Comparison of ENCODE assay signal across 17 cellular contexts in the genomic region with DNA sequence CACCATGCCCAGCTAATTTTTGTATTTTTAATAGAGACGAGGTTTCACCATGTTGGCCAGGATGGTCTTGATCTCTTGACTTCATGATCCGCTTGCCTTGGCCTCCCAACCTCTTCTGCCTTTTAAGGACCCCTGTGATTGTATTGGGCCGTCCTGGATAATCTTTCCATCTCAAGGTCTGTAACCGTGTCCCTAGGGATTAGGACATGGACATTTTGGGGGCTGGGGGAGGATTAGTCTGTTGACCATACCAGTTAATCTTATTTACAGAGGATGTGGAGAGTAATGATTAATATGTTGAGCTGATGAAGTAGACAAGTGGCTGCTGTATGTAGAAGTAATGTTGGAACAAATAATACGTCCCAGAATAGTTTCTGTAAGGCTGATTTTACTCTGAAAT. TPM values are rescaled to one million over a fixed set of nuclear protein-coding genes. Genes with fewer than 3 reads are reported as not detected.
DNase-seq lines count a peak whose midpoint lies in the region; ATAC-seq lines count a peak whose summit lies in the region.
"Had no signal": no experiment of that assay in that cellular context is flagged by ENCODE, and none has a peak within 500 bp of the region (broad histone marks: within the 10 kb centered on the region; RNA-seq: fewer than 3 reads in every experiment).

No MANE protein-coding gene starts in this region.

- intact Hi-C loops in activated naive CD4-positive, alpha-beta T cell treated with anti-CD3 and anti-CD28 coated beads for 36 hours (cut with micrococcal nuclease) = loop anchor here (5.0 kb wide), 2 partner anchors 152 to 297 kb away; a partner anchor contains a TSS
- intact Hi-C loops in dendritic cell treated with granulocyte-macrophage colony-stimulating factor and Interleukin-4, amounts not matched to agents 40 ng/mL and 50 ng/mL, for 4 days (cut with micrococcal nuclease) = no loop called here

- no peaks in the 10 kb centered on the region for H3K9me3 ChIP-seq in subcutaneous abdominal adipose tissue (ENCODE audit: control insufficient read depth in 5 of 5, low read length in 5 of 5)
- H3K9me3 ChIP-seq: stomach, vagina had no signal

- H3K4me1 ChIP-seq in subcutaneous abdominal adipose tissue (ENCODE audit: control insufficient read depth in 5 of 5, insufficient read depth in 5 of 5, low read length in 5 of 5) = peaks cover 0 to 47% (median 35%) of the 10 kb centered on the region in 5 donors
- H3K4me1 ChIP-seq: foreskin keratinocyte had no signal

- ATAC-seq in HG03342 (IDR thresholded peaks at IDR 0.05; ENCODE audit: unreplicated experiment) (no peak), HG03196 (IDR thresholded peaks at IDR 0.05; ENCODE audit: unreplicated experiment) (no peak)
- ATAC-seq: foreskin keratinocyte had no signal

- peaks cover 81% of the 10 kb centered on the region for H3K4me1 Mint-ChIP-seq in activated naive CD4-positive, alpha-beta T cell treated with anti-CD3 and anti-CD28 coated beads, Interleukin-2, amount 50 U/mL, for 24 hours
- H3K4me1 Mint-ChIP-seq in activated naive CD4-positive, alpha-beta T cell treated with anti-CD3 and anti-CD28 coated beads for 36 hours (ENCODE audit: low read depth) = peaks cover 76% of the 10 kb centered on the region
- peaks cover 43% of the 10 kb centered on the region for H3K4me1 Mint-ChIP-seq in dendritic cell treated with granulocyte-macrophage colony-stimulating factor and Interleukin-4, amounts not matched to agents 40 ng/mL and 50 ng/mL, for 4 days (ENCODE audit: low read depth)

- DNase-seq in activated naive CD4-positive, alpha-beta T cell treated with anti-CD3 and anti-CD28 coated beads for 36 hours = no peak
- DNase-seq in NCI-H82 treated with DMSO at 0.1 percent for 48 hours (lab: John Stamatoyannopoulos, UW; ENCODE audit: unreplicated experiment) (peak; percentile 87), glomerular visceral epithelial cell (ENCODE audit: extremely low spot score) (no peak)
- DNase-seq: activated CD4-positive, CD25-positive, alpha-beta regulatory T cell; aorta; foreskin keratinocyte; H9; NCI-H1930; NCI-H526; stomach had no signal

- CTCF ChIA-PET in activated naive CD4-positive, alpha-beta T cell treated with anti-CD3 and anti-CD28 coated beads for 36 hours (lab: Charles Lee) = interaction anchor here (1.4 to 1.8 kb wide), 2 partner anchors 31 to 90 kb away, joined by 3 to 4 read pairs; no protein-coding TSS in a partner anchor

- no peaks in the 10 kb centered on the region for H3K36me3 ChIP-seq in subcutaneous abdominal adipose tissue (ENCODE audit: control insufficient read depth in 5 of 5, insufficient read depth in 5 of 5, low read length in 5 of 5)
- H3K36me3 ChIP-seq: stomach, vagina had no signal

- H3K9me3 Mint-ChIP-seq in activated naive CD4-positive, alpha-beta T cell treated with anti-CD3 and anti-CD28 coated beads, Interleukin-2, amount 50 U/mL, for 24 hours = no peaks in the 10 kb centered on the region
- no peaks in the 10 kb centered on the region for H3K9me3 Mint-ChIP-seq in activated naive CD4-positive, alpha-beta T cell treated with anti-CD3 and anti-CD28 coated beads for 36 hours
- H3K9me3 Mint-ChIP-seq in dendritic cell treated with granulocyte-macrophage colony-stimulating factor and Interleukin-4, amounts not matched to agents 40 ng/mL and 50 ng/mL, for 4 days = no peaks in the 10 kb centered on the region
- H3K9me3 Mint-ChIP-seq: H9 had no signal

- H3K4me3 Mint-ChIP-seq in activated naive CD4-positive, alpha-beta T cell treated with anti-CD3 and anti-CD28 coated beads, Interleukin-2, amount 50 U/mL, for 24 hours = peak overlapping the region; percentile 70
- H3K4me3 Mint-ChIP-seq in activated naive CD4-positive, alpha-beta T cell treated with anti-CD3 and anti-CD28 coated beads for 36 hours = no peak overlapping the region
- H3K4me3 Mint-ChIP-seq in dendritic cell treated with granulocyte-macrophage colony-stimulating factor and Interleukin-4, amounts not matched to agents 40 ng/mL and 50 ng/mL, for 4 days = no peak overlapping the region
- H3K4me3 Mint-ChIP-seq: H9 had no signal

- peak overlapping the region in 2 of 5 donors; percentile 62 to 73 for H3K9ac ChIP-seq in subcutaneous abdominal adipose tissue (ENCODE audit: low read length in 5 of 5)

- H3K4me3 ChIP-seq in subcutaneous abdominal adipose tissue (ENCODE audit: low read depth in 1 of 5, low read length in 5 of 5) = peak overlapping the region in 4 of 5 donors; percentile 5 to 67 (median 37)
- H3K4me3 ChIP-seq: stomach, vagina had no signal

- H3K27ac ChIP-seq in subcutaneous abdominal adipose tissue (ENCODE audit: low read depth, low read length) = peak overlapping the region; percentile 45
- H3K27ac ChIP-seq: foreskin keratinocyte, vagina had no signal

- no peaks in the 10 kb centered on the region for H3K27me3 Mint-ChIP-seq in activated naive CD4-positive, alpha-beta T cell treated with anti-CD3 and anti-CD28 coated beads, Interleukin-2, amount 50 U/mL, for 24 hours
- no peaks in the 10 kb centered on the region for H3K27me3 Mint-ChIP-seq in activated naive CD4-positive, alpha-beta T cell treated with anti-CD3 and anti-CD28 coated beads for 36 hours (ENCODE audit: low read depth)
- H3K27me3 Mint-ChIP-seq in dendritic cell treated with granulocyte-macrophage colony-stimulating factor and Interleukin-4, amounts not matched to agents 40 ng/mL and 50 ng/mL, for 4 days = no peaks in the 10 kb centered on the region
- H3K27me3 Mint-ChIP-seq: progenitor cell of endocrine pancreas had no signal

- H3K27ac Mint-ChIP-seq in activated naive CD4-positive, alpha-beta T cell treated with anti-CD3 and anti-CD28 coated beads, Interleukin-2, amount 50 U/mL, for 24 hours = peak overlapping the region; percentile 96
- no peak overlapping the region for H3K27ac Mint-ChIP-seq in activated naive CD4-positive, alpha-beta T cell treated with anti-CD3 and anti-CD28 coated beads for 36 hours
- peak overlapping the region; percentile 57 for H3K27ac Mint-ChIP-seq in dendritic cell treated with granulocyte-macrophage colony-stimulating factor and Interleukin-4, amounts not matched to agents 40 ng/mL and 50 ng/mL, for 4 days
- H3K27ac Mint-ChIP-seq: H9, progenitor cell of endocrine pancreas had no signal

- peaks cover 5% of the 10 kb centered on the region for H3K36me3 Mint-ChIP-seq in activated naive CD4-positive, alpha-beta T cell treated with anti-CD3 and anti-CD28 coated beads, Interleukin-2, amount 50 U/mL, for 24 hours
- H3K36me3 Mint-ChIP-seq in activated naive CD4-positive, alpha-beta T cell treated with anti-CD3 and anti-CD28 coated beads for 36 hours (ENCODE audit: low read depth) = peaks cover 6% of the 10 kb centered on the region
- H3K36me3 Mint-ChIP-seq in dendritic cell treated with granulocyte-macrophage colony-stimulating factor and Interleukin-4, amounts not matched to agents 40 ng/mL and 50 ng/mL, for 4 days (ENCODE audit: low read depth) = peaks cover 7% of the 10 kb centered on the region

- no peaks in the 10 kb centered on the region for H3K27me3 ChIP-seq in subcutaneous abdominal adipose tissue (ENCODE audit: control insufficient read depth in 5 of 5, insufficient read depth in 4 of 5, low read length in 5 of 5)
- H3K27me3 ChIP-seq: foreskin keratinocyte, stomach, vagina had no signal

RNA-seq across cellular contexts. Expression of a gene that starts 23.1 kb away (rescaled TPM):
- total RNA-seq in activated naive CD4-positive, alpha-beta T cell treated with anti-CD3 and anti-CD28 coated beads for 36 hours = 10 to 100 TPM; 76.1 to 77.7 TPM
